8 cellular contexts compared by ENCODE assay signal in genomic region chr11:11036185-11037161, GRCh38.
DNase-seq lines count a peak whose midpoint lies in the region; ATAC-seq and TF ChIP-seq lines count a peak whose summit lies in the region.

No MANE protein-coding gene starts in this region.

- no peak overlapping the region for H3K27ac ChIP-seq in PC-9

- no peak overlapping the region for H3K27ac Mint-ChIP-seq in central memory CD8-positive, alpha-beta T cell (ENCODE audit: low read depth)

- ATAC-seq in central memory CD8-positive, alpha-beta T cell (replicated peaks; ENCODE audit: extremely low read depth, poor library complexity, severe bottlenecking), result peak; percentile 28
- ATAC-seq in GM21447 (IDR thresholded peaks at IDR 0.05; ENCODE audit: unreplicated experiment), result no peak

- peak in 5 of 6 experiments; percentile 7 to 60 (median 32) for DNase-seq in stimulated activated naive CD4-positive, alpha-beta T cell (lab: John Stamatoyannopoulos, UW)
- DNase-seq in stimulated activated naive CD4-positive, alpha-beta T cell treated with Interleukin-2 at 50 U/mL for 16 hours (lab: John Stamatoyannopoulos, UW), result no peak
- no peak for DNase-seq in PC-9
- no peak for DNase-seq in central memory CD8-positive, alpha-beta T cell (ENCODE audit: low spot score in 2 of 2)
- peak; percentile 79 for DNase-seq in kidney tubule cell (ENCODE audit: low spot score)
- peak; percentile 75 for DNase-seq in superior temporal gyrus (ENCODE audit: extremely low spot score)

- no peak for TF ChIP-seq EP300 in Ishikawa (IDR thresholded peaks at IDR 0.05; ENCODE audit: borderline replicate concordance)

- H3K9me3 Mint-ChIP-seq in central memory CD8-positive, alpha-beta T cell, result no peaks in the 10 kb centered on the region

- peak; percentile 89 for TF ChIP-seq RAD21 in Ishikawa (IDR thresholded peaks at IDR 0.05; ENCODE audit: low read depth)

- CTCF ChIA-PET in PC-9 (lab: Charles Lee), result interaction anchor here (0.5 kb wide), 1 partner anchor 204 kb away, joined by 9 read pairs; no protein-coding TSS in a partner anchor

- H3K4me3 ChIP-seq in PC-9, result no peak overlapping the region

- H3K27me3 Mint-ChIP-seq in central memory CD8-positive, alpha-beta T cell, result peaks cover 25% of the 10 kb centered on the region

- H3K27me3 ChIP-seq in PC-9 (ENCODE audit: insufficient read depth, low read depth), result peaks cover 9% of the 10 kb centered on the region

- H3K36me3 ChIP-seq in PC-9 (ENCODE audit: low read depth), result no peaks in the 10 kb centered on the region

- H3K9me2 ChIP-seq in PC-9 (ENCODE audit: insufficient read depth), result no peaks in the 10 kb centered on the region

- no peaks in the 10 kb centered on the region for H4K20me1 ChIP-seq in PC-9 (ENCODE audit: insufficient read depth)

- no TSS peak for BruUV-seq in PC-9 (replicated peaks; lab: Mats Ljungman, UMichigan)

- H3K4me1 ChIP-seq in PC-9 (replicated peaks; ENCODE audit: insufficient read depth), result no peaks in the 10 kb centered on the region

- POLR2A ChIA-PET in PC-9 (lab: Charles Lee; ENCODE audit: unreplicated experiment), result interaction anchor here (0.6 kb wide), 1 partner anchor 870 kb away, joined by 4 read pairs; no protein-coding TSS in a partner anchor

- H3K4me3 Mint-ChIP-seq in central memory CD8-positive, alpha-beta T cell, result no peak overlapping the region

- H3K9me3 ChIP-seq in PC-9 (ENCODE audit: insufficient read depth, low read depth), result no peaks in the 10 kb centered on the region

- no peak overlapping the region for H2AFZ ChIP-seq in PC-9

- H3K4me1 Mint-ChIP-seq in central memory CD8-positive, alpha-beta T cell, result no peaks in the 10 kb centered on the region

- H3K79me2 ChIP-seq in PC-9 (ENCODE audit: low read depth), result no peaks in the 10 kb centered on the region

- no peaks in the 10 kb centered on the region for H3K36me3 Mint-ChIP-seq in central memory CD8-positive, alpha-beta T cell (ENCODE audit: insufficient read depth)

- no peak overlapping the region for H3K4me2 ChIP-seq in PC-9

- intact Hi-C loops in PC-9 (cut with micrococcal nuclease; ENCODE audit: unreplicated experiment), result no loop called here

- TF ChIP-seq CTCF in PC-9 (conservative IDR thresholded peaks at IDR 0.05), result peak; percentile 59

- H3F3A ChIP-seq in PC-9 (ENCODE audit: insufficient read depth, low read depth), result no peaks in the 10 kb centered on the region

TF ChIP-seq in Ishikawa, 13 proteins besides CTCF, POLR2A, EP300 and RAD21:
- TF ChIP-seq ZBTB7A (IDR thresholded peaks at IDR 0.05; ENCODE audit: low read depth) (no peak), NFIC (IDR thresholded peaks at IDR 0.05) (no peak), REST (IDR thresholded peaks at IDR 0.05; ENCODE audit: low read depth) (no peak), CEBPB (IDR thresholded peaks at IDR 0.05) (no peak), MAX (IDR thresholded peaks at IDR 0.05) (no peak), YY1 (IDR thresholded peaks at IDR 0.05; ENCODE audit: low read depth) (no peak), TAF1 (IDR thresholded peaks at IDR 0.05; ENCODE audit: low read depth) (no peak), TCF12 (IDR thresholded peaks at IDR 0.05; ENCODE audit: low read depth) (no peak), FOXM1 (IDR thresholded peaks at IDR 0.05; ENCODE audit: borderline replicate concordance, low read depth) (no peak), USF1 (IDR thresholded peaks at IDR 0.05) (no peak), TEAD4 (IDR thresholded peaks at IDR 0.05) (no peak), EGR1 (IDR thresholded peaks at IDR 0.05) (no peak), CREB1 (IDR thresholded peaks at IDR 0.05; ENCODE audit: low read depth) (no peak)

Comparison
In these comparisons a context has a peak if more than half of its experiments do, and no peak if none do; other contexts are left out.
1. DNase-seq: peak in stimulated activated naive CD4-positive, alpha-beta T cell (5 of 6), kidney tubule cell (single experiment) and superior temporal gyrus (single experiment); none in stimulated activated naive CD4-positive, alpha-beta T cell treated with Interleukin-2 at 50 U/mL for 16 hours (single experiment), PC-9 (0 of 2) and central memory CD8-positive, alpha-beta T cell (0 of 2).